1 cellular context compared by ENCODE assay signal in genomic region chr14:71426001-71426400, GRCh38.
TF ChIP-seq lines count a peak whose summit lies in the region.

No MANE protein-coding gene starts in this region.

TF ChIP-seq in HEK293, 187 proteins besides CTCF, POLR2A, EP300 and RAD21 (continued from another document):
- TF ChIP-seq, protein P1, sequence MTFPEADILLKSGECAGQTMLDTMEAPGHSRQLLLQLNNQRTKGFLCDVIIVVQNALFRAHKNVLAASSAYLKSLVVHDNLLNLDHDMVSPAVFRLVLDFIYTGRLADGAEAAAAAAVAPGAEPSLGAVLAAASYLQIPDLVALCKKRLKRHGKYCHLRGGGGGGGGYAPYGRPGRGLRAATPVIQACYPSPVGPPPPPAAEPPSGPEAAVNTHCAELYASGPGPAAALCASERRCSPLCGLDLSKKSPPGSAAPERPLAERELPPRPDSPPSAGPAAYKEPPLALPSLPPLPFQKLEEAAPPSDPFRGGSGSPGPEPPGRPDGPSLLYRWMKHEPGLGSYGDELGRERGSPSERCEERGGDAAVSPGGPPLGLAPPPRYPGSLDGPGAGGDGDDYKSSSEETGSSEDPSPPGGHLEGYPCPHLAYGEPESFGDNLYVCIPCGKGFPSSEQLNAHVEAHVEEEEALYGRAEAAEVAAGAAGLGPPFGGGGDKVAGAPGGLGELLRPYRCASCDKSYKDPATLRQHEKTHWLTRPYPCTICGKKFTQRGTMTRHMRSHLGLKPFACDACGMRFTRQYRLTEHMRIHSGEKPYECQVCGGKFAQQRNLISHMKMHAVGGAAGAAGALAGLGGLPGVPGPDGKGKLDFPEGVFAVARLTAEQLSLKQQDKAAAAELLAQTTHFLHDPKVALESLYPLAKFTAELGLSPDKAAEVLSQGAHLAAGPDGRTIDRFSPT (tag by site-specific recombination; IDR thresholded peaks at IDR 0.05): no peak
